In genomic region chr2:106886916-106887758, GRCh38 we compare ENCODE assay signal across 1 cellular context.
A peak's percentile ranks its signal among the peaks of the same experiment; 100 is the strongest.
TF ChIP-seq lines count a peak whose summit lies in the region.

No MANE protein-coding gene starts in this region.

TF ChIP-seq in HEK293, 187 proteins besides CTCF, POLR2A, EP300 and RAD21 (continued from another document):
- TF ChIP-seq SALL2 (tag by site-specific recombination; IDR thresholded peaks at IDR 0.05; ENCODE audit: borderline replicate concordance) (no peak), HIC1 (tag by site-specific recombination; IDR thresholded peaks at IDR 0.05) (no peak), ZNF335 (tag by site-specific recombination; conservative IDR thresholded peaks at IDR 0.05) (peak; percentile 64), ZNF747 (tag by site-specific recombination; IDR thresholded peaks at IDR 0.05) (no peak), ZNF664 (tag by site-specific recombination; IDR thresholded peaks at IDR 0.05) (no peak), ZNF274 (IDR thresholded peaks at IDR 0.05; ENCODE audit: low read length) (no peak), ZNF274 (tag by site-specific recombination; IDR thresholded peaks at IDR 0.05; ENCODE audit: borderline replicate concordance) (no peak), ZBTB20 (tag by site-specific recombination; IDR thresholded peaks at IDR 0.05) (peak; percentile 75), ZNF292 (tag by site-specific recombination; IDR thresholded peaks at IDR 0.05; ENCODE audit: borderline replicate concordance, low read depth) (no peak)
